18 cellular contexts compared by ENCODE assay signal in genomic region chr22:37218399-37218770, GRCh38. TPM values are rescaled to one million over a fixed set of nuclear protein-coding genes. Genes with fewer than 3 reads are reported as not detected.
A peak's percentile ranks its signal among the peaks of the same experiment; 100 is the strongest.
DNase-seq lines count a peak whose midpoint lies in the region; ATAC-seq and TF ChIP-seq lines count a peak whose summit lies in the region.
"Had no signal": no experiment of that assay in that cellular context is flagged by ENCODE, and none has a peak within 500 bp of the region (broad histone marks: within the 10 kb centered on the region; RNA-seq: fewer than 3 reads in every experiment).

No MANE protein-coding gene starts in this region.

- H3K27me3 ChIP-seq in DND-41 (ENCODE audit: insufficient read depth, low read length, poor library complexity) (no peaks in the 10 kb centered on the region), MM.1S (replicated peaks; ENCODE audit: insufficient read depth, low read length) (no peaks in the 10 kb centered on the region), smooth muscle cell (ENCODE audit: low read depth) (peaks cover 4% of the 10 kb centered on the region)
- H3K27me3 ChIP-seq in effector memory CD4-positive, alpha-beta T cell (replicated peaks; ENCODE audit: control insufficient read depth, insufficient read depth, low read length, poor library complexity, severe bottlenecking): no peaks in the 10 kb centered on the region
- H3K27me3 ChIP-seq: breast epithelium, right lobe of liver had no signal

- H3K4me1 ChIP-seq in DND-41 (ENCODE audit: insufficient read depth, low read length): peaks cover 40% of the 10 kb centered on the region
- peaks cover 84% of the 10 kb centered on the region for H3K4me1 ChIP-seq in MM.1S (ENCODE audit: low read length)
- H3K4me1 ChIP-seq in effector memory CD4-positive, alpha-beta T cell (ENCODE audit: control insufficient read depth, insufficient read depth, low read length, poor library complexity, severe bottlenecking): peaks cover 50% of the 10 kb centered on the region
- H3K4me1 ChIP-seq in smooth muscle cell (ENCODE audit: low read depth): no peaks in the 10 kb centered on the region
- H3K4me1 ChIP-seq: breast epithelium, Caco-2, HAP-1, right lobe of liver had no signal

- no peaks in the 10 kb centered on the region for H3K79me2 ChIP-seq in DND-41 (ENCODE audit: insufficient read depth, low read length)
- peaks cover 8% of the 10 kb centered on the region for H3K79me2 ChIP-seq in MM.1S (ENCODE audit: low read length)
- H3K79me2 ChIP-seq in smooth muscle cell (ENCODE audit: low read depth): no peaks in the 10 kb centered on the region

- peaks cover 2% of the 10 kb centered on the region; the same call in 1 of the 2 replicates for H4K20me1 ChIP-seq in DND-41 (ENCODE audit: insufficient read depth, low read length)
- H4K20me1 ChIP-seq in MM.1S (ENCODE audit: insufficient read depth, low read length): no peaks in the 10 kb centered on the region
- H4K20me1 ChIP-seq in smooth muscle cell (ENCODE audit: low read depth): no peaks in the 10 kb centered on the region

- TF ChIP-seq CTCF in DND-41 (IDR thresholded peaks at IDR 0.05; ENCODE audit: borderline replicate concordance, extremely low read depth, low read length, poor library complexity, severe bottlenecking) (no peak), MM.1S (IDR thresholded peaks at IDR 0.05; ENCODE audit: low read length) (no peak), smooth muscle cell (IDR thresholded peaks at IDR 0.05; ENCODE audit: borderline replicate concordance, insufficient read depth, poor library complexity, severe bottlenecking) (no peak), coronary artery (IDR thresholded peaks at IDR 0.05) (no peak)

- no peak overlapping the region for H3K9ac ChIP-seq in DND-41 (ENCODE audit: low read depth, low read length)
- H3K9ac ChIP-seq in MM.1S (ENCODE audit: low read length): peak overlapping the region; percentile 75
- no peak overlapping the region for H3K9ac ChIP-seq in smooth muscle cell (ENCODE audit: low read depth)

- peak; percentile 50 for DNase-seq in DND-41
- peak; percentile 56 for DNase-seq in MM.1S
- no peak for DNase-seq in effector memory CD4-positive, alpha-beta T cell
- DNase-seq in smooth muscle cell (lab: John Stamatoyannopoulos, UW; ENCODE audit: unreplicated experiment): no peak
- no peak for DNase-seq in left cardiac atrium
- no peak for DNase-seq in coronary artery (ENCODE audit: low spot score)
- DNase-seq in activated gamma-delta T cell treated with Interleukin-2 at 50 U/mL for 16 hours: no peak
- DNase-seq: Caco-2, NCI-H2081 treated with DMSO at 0.1 percent for 48 hours, right lobe of liver had no signal

- no peaks in the 10 kb centered on the region; the same call in 1 of the 2 replicates for H3K36me3 ChIP-seq in DND-41 (ENCODE audit: insufficient read depth, low read length)
- H3K36me3 ChIP-seq in MM.1S (replicated peaks; ENCODE audit: insufficient read depth, low read length): no peaks in the 10 kb centered on the region
- H3K36me3 ChIP-seq in effector memory CD4-positive, alpha-beta T cell (ENCODE audit: control insufficient read depth, insufficient read depth, low read length): no peaks in the 10 kb centered on the region
- H3K36me3 ChIP-seq in smooth muscle cell (ENCODE audit: low read depth): no peaks in the 10 kb centered on the region
- H3K36me3 ChIP-seq: breast epithelium, HAP-1, right lobe of liver, thoracic aorta had no signal

- peak overlapping the region; percentile 51 for H3K27ac ChIP-seq in DND-41 (ENCODE audit: low read length)
- peak overlapping the region; percentile 98 for H3K27ac ChIP-seq in MM.1S (ENCODE audit: low read length)
- H3K27ac ChIP-seq in effector memory CD4-positive, alpha-beta T cell (ENCODE audit: insufficient read depth, low read length, poor library complexity, severe bottlenecking): peak overlapping the region; percentile 72
- no peak overlapping the region for H3K27ac ChIP-seq in smooth muscle cell (ENCODE audit: low read depth)
- no peak overlapping the region for H3K27ac ChIP-seq in coronary artery
- H3K27ac ChIP-seq: breast epithelium, right lobe of liver, thoracic aorta had no signal

- H2AFZ ChIP-seq in DND-41 (ENCODE audit: low read depth, low read length) (no peak overlapping the region), MM.1S (ENCODE audit: low read length) (no peak overlapping the region), smooth muscle cell (ENCODE audit: low read depth) (no peak overlapping the region)

- H3K9me2 ChIP-seq in MM.1S (replicated peaks; ENCODE audit: insufficient read depth, low read length): no peaks in the 10 kb centered on the region

- H3K4me3 ChIP-seq in DND-41 (ENCODE audit: low read depth in 1 of 2, low read length in 2 of 2) (no peak overlapping the region), MM.1S (ENCODE audit: low read length) (peak overlapping the region; percentile 60; the same call in 1 of the 2 replicates), smooth muscle cell (no peak overlapping the region), coronary artery (no peak overlapping the region)
- H3K4me3 ChIP-seq in effector memory CD4-positive, alpha-beta T cell (ENCODE audit: insufficient read depth, low read depth, low read length, poor library complexity, severe bottlenecking): peak overlapping the region; percentile 3
- H3K4me3 ChIP-seq: breast epithelium, HAP-1, K562, right lobe of liver, thoracic aorta had no signal

- H3F3A ChIP-seq in MM.1S (ENCODE audit: insufficient read depth, low read length): peaks cover 77% of the 10 kb centered on the region
- H3F3A ChIP-seq in smooth muscle cell (ENCODE audit: low read depth): no peaks in the 10 kb centered on the region

- intact Hi-C loops in left cardiac atrium (cut with DNase I): no loop called here

- H3K9me3 ChIP-seq in DND-41 (ENCODE audit: insufficient read depth, low read length, severe bottlenecking) (no peaks in the 10 kb centered on the region), MM.1S (replicated peaks; ENCODE audit: insufficient read depth, low read length) (no peaks in the 10 kb centered on the region), smooth muscle cell (replicated peaks; ENCODE audit: low read depth) (no peaks in the 10 kb centered on the region)
- H3K9me3 ChIP-seq in effector memory CD4-positive, alpha-beta T cell (ENCODE audit: control insufficient read depth, low read length): no peaks in the 10 kb centered on the region
- H3K9me3 ChIP-seq: breast epithelium, Caco-2, HAP-1, right lobe of liver, thoracic aorta had no signal

- peak overlapping the region; percentile 0; the same call in 1 of the 2 replicates for H3K4me2 ChIP-seq in DND-41 (ENCODE audit: insufficient read depth, low read length)
- peak overlapping the region; percentile 92 for H3K4me2 ChIP-seq in MM.1S (ENCODE audit: low read depth, low read length)
- no peak overlapping the region for H3K4me2 ChIP-seq in smooth muscle cell

- 88% methylated on average over 6 of the region's 6 CpGs for WGBS in smooth muscle cell (ENCODE audit: low lambda C conversion rate)

- ATAC-seq in DND-41 (ENCODE audit: insufficient read depth, low read depth) (peak; percentile 13), GM19023 (IDR thresholded peaks at IDR 0.05; ENCODE audit: unreplicated experiment) (peak; percentile 36), left cardiac atrium (no peak)
- ATAC-seq: K562 had no signal

RNA-seq across cellular contexts. Expression of gene SSTR3, which starts 6.1 kb away (rescaled TPM):
- total RNA-seq in smooth muscle cell (not detected in 2 replicates), left cardiac atrium (not detected)
- not detected in 2 replicates for polyA plus RNA-seq in smooth muscle cell
- total RNA-seq: breast epithelium, Caco-2, glomerular endothelial cell, K562, kidney epithelial cell, myocyte, right lobe of liver, thoracic aorta had no signal

RNA-seq across cellular contexts. Expression of gene RAC2, which starts 25.7 kb away (rescaled TPM):
- 3.6 and 6.5 TPM in 2 replicates for total RNA-seq in smooth muscle cell
- polyA plus RNA-seq in smooth muscle cell: 3.3 and 4.0 TPM in 2 replicates
- 10 to 100 TPM in 1 of 2 donors, 1 to 10 TPM in 1; 6.4 to 12.5 TPM for total RNA-seq in left cardiac atrium
- total RNA-seq: myocyte had no signal

RNA-seq across cellular contexts. Expression of gene C1QTNF6, which starts 30.3 kb away (rescaled TPM):
- total RNA-seq in smooth muscle cell (11.8 and 14.3 TPM in 2 replicates), left cardiac atrium (1 to 10 TPM; 1.8 to 2.9 TPM)
- 26.8 and 33.6 TPM in 2 replicates for polyA plus RNA-seq in smooth muscle cell

Comparison
In these comparisons a context has a peak if more than half of its experiments do, and no peak if none do; other contexts are left out.
1. ATAC-seq: peak in DND-41 (single experiment) and GM19023 (single experiment); none in left cardiac atrium (0 of 2).
2. DNase-seq: peak in DND-41 (single experiment) and MM.1S (single experiment); none in effector memory CD4-positive, alpha-beta T cell (0 of 3), smooth muscle cell (single experiment), left cardiac atrium (single experiment), coronary artery (single experiment) and activated gamma-delta T cell treated with Interleukin-2 at 50 U/mL for 16 hours (single experiment).
3. H3K27ac ChIP-seq: peak in DND-41 (single experiment), MM.1S (single experiment) and effector memory CD4-positive, alpha-beta T cell (single experiment); none in smooth muscle cell (single experiment) and coronary artery (0 of 2).
4. H3K4me3 ChIP-seq: peak in MM.1S (single experiment) and effector memory CD4-positive, alpha-beta T cell (single experiment); none in DND-41 (0 of 2), smooth muscle cell (single experiment) and coronary artery (single experiment).